In genomic region chr17:3588104-3588503, GRCh38 we compare ENCODE assay signal across 29 cellular contexts. TPM values are rescaled to one million over a fixed set of nuclear protein-coding genes. Genes with fewer than 3 reads are reported as not detected.
DNase-seq lines count a peak whose midpoint lies in the region; ATAC-seq, FAIRE-seq and TF ChIP-seq lines count a peak whose summit lies in the region.
"Had no signal": no experiment of that assay in that cellular context is flagged by ENCODE, and none has a peak within 500 bp of the region (broad histone marks: within the 10 kb centered on the region; RNA-seq: fewer than 3 reads in every experiment).

No MANE protein-coding gene starts in this region.

- 91 to 94% (median 93%) methylated on average over 7 to 15 of the region's 15 CpGs for WGBS in heart left ventricle, 4 donors

- H3K27me3 Mint-ChIP-seq in natural killer cell treated with Interleukin-12 subunit alpha and Interleukin-12 subunit beta and Interleukin-15 and Interleukin-18, amount 100 ng/mL, for 72 hours, result no peaks in the 10 kb centered on the region
- H3K27me3 Mint-ChIP-seq in natural killer cell (ENCODE audit: low read depth in 2 of 2), result no peaks in the 10 kb centered on the region
- H3K27me3 Mint-ChIP-seq: B cell; CD4-positive, alpha-beta memory T cell; CD4-positive, CD25-positive, alpha-beta regulatory T cell; CD8-positive, alpha-beta memory T cell had no signal

- intact Hi-C loops in left cardiac atrium (cut with DNase I) (no loop called here), heart left ventricle (cut with DNase I) (no loop called here), natural killer cell (cut with micrococcal nuclease) (no loop called here), kidney (cut with DNase I) (no loop called here)

- H3K9me3 ChIP-seq in heart left ventricle, result no peaks in the 10 kb centered on the region
- no peaks in the 10 kb centered on the region for H3K9me3 ChIP-seq in kidney (ENCODE audit: control insufficient read depth in 1 of 2, low read length in 2 of 2)

- H3K27ac ChIP-seq in heart left ventricle (no peak overlapping the region), kidney (ENCODE audit: low read depth in 2 of 2, low read length in 2 of 2) (no peak overlapping the region)
- H3K27ac ChIP-seq: 22Rv1 had no signal

- peaks cover 3 to 83% (median 69%) of the 10 kb centered on the region in 9 donors for H3K36me3 ChIP-seq in heart left ventricle
- peaks cover 21 to 30% of the 10 kb centered on the region in 2 donors for H3K36me3 ChIP-seq in kidney (ENCODE audit: control insufficient read depth in 1 of 2, insufficient read depth in 2 of 2, low read length in 2 of 2)

- H3K27me3 ChIP-seq in heart left ventricle, result no peaks in the 10 kb centered on the region

- H3K9me3 Mint-ChIP-seq in natural killer cell treated with Interleukin-12 subunit alpha and Interleukin-12 subunit beta and Interleukin-15 and Interleukin-18, amount 100 ng/mL, for 72 hours, result no peaks in the 10 kb centered on the region
- no peaks in the 10 kb centered on the region for H3K9me3 Mint-ChIP-seq in natural killer cell
- H3K9me3 Mint-ChIP-seq: CD14-positive monocyte; CD4-positive, alpha-beta memory T cell; CD4-positive, CD25-positive, alpha-beta regulatory T cell; CD8-positive, alpha-beta memory T cell had no signal

- H3K9ac ChIP-seq in kidney (ENCODE audit: low read length in 2 of 2), result no peak overlapping the region

- FAIRE-seq in kidney (lab: Jason Lieb, UNC), result no peak
- FAIRE-seq: A204.1, GM12878, GM12892, GM18507, GM19239 had no signal

- DNase-seq in left cardiac atrium (peak; percentile 6), heart left ventricle (no peak), natural killer cell (no peak), kidney (peak; percentile 43), 8988T (no peak)
- peak; percentile 58 for DNase-seq in natural killer cell treated with Interleukin-12 subunit alpha and Interleukin-12 subunit beta and Interleukin-15 and Interleukin-18, amount 100 ng/mL, for 72 hours (ENCODE audit: low spot score)
- DNase-seq: ACHN; AML-193; C1 segment of cervical spinal cord; CD4-positive, alpha-beta memory T cell; CD4-positive, CD25-positive, alpha-beta regulatory T cell; COR-L47; DMS 273 treated with DMSO at 0.1 percent for 48 hours; DMS153; DMS53; DMS79; DND-41; EL; GDM1 had no signal

- ATAC-seq in left cardiac atrium, result no peak
- ATAC-seq in heart left ventricle, result no peak
- ATAC-seq in natural killer cell treated with Interleukin-12 subunit alpha and Interleukin-12 subunit beta and Interleukin-15 and Interleukin-18, amount 100 ng/mL, for 72 hours, result no peak
- no peak for ATAC-seq in natural killer cell
- no peak for ATAC-seq in GM21360 (IDR thresholded peaks at IDR 0.05; ENCODE audit: unreplicated experiment)
- ATAC-seq: GM12878 had no signal

- H3K4me3 ChIP-seq in heart left ventricle, result no peak overlapping the region
- H3K4me3 ChIP-seq in kidney (ENCODE audit: low read length in 2 of 2), result no peak overlapping the region
- H3K4me3 ChIP-seq: GM12878 had no signal

- peaks cover 0 to 4% of the 10 kb centered on the region in 2 donors for H3K4me1 Mint-ChIP-seq in natural killer cell treated with Interleukin-12 subunit alpha and Interleukin-12 subunit beta and Interleukin-15 and Interleukin-18, amount 100 ng/mL, for 72 hours (ENCODE audit: low read depth in 2 of 2)
- H3K4me1 Mint-ChIP-seq in natural killer cell, result no peaks in the 10 kb centered on the region
- H3K4me1 Mint-ChIP-seq: CD14-positive monocyte; CD4-positive, alpha-beta memory T cell; CD4-positive, CD25-positive, alpha-beta regulatory T cell; CD8-positive, alpha-beta memory T cell had no signal

- H3K27ac Mint-ChIP-seq in natural killer cell treated with Interleukin-12 subunit alpha and Interleukin-12 subunit beta and Interleukin-15 and Interleukin-18, amount 100 ng/mL, for 72 hours, result no peak overlapping the region
- H3K27ac Mint-ChIP-seq in natural killer cell, result no peak overlapping the region
- H3K27ac Mint-ChIP-seq: B cell; CD4-positive, CD25-positive, alpha-beta regulatory T cell had no signal

- H3K36me3 Mint-ChIP-seq in natural killer cell treated with Interleukin-12 subunit alpha and Interleukin-12 subunit beta and Interleukin-15 and Interleukin-18, amount 100 ng/mL, for 72 hours, result no peaks in the 10 kb centered on the region
- H3K36me3 Mint-ChIP-seq in natural killer cell, result no peaks in the 10 kb centered on the region

- no peaks in the 10 kb centered on the region for H3K4me1 ChIP-seq in heart left ventricle
- H3K4me1 ChIP-seq in kidney (ENCODE audit: control insufficient read depth in 1 of 2, insufficient read depth in 1 of 2, low read depth in 1 of 2, low read length in 2 of 2), result no peaks in the 10 kb centered on the region

- no peak overlapping the region for H3K4me3 Mint-ChIP-seq in natural killer cell treated with Interleukin-12 subunit alpha and Interleukin-12 subunit beta and Interleukin-15 and Interleukin-18, amount 100 ng/mL, for 72 hours
- H3K4me3 Mint-ChIP-seq in natural killer cell, result no peak overlapping the region
- H3K4me3 Mint-ChIP-seq: B cell; CD14-positive monocyte; CD4-positive, alpha-beta memory T cell; CD4-positive, CD25-positive, alpha-beta regulatory T cell; CD8-positive, alpha-beta memory T cell had no signal

- no peak for TF ChIP-seq CTCF in heart left ventricle (IDR thresholded peaks at IDR 0.05)
- no peak for TF ChIP-seq CTCF in natural killer cell (IDR thresholded peaks at IDR 0.05)
- TF ChIP-seq CTCF in kidney (IDR thresholded peaks at IDR 0.05; ENCODE audit: borderline replicate concordance, extremely low read depth, insufficient read depth), result no peak

- no peak for TF ChIP-seq POLR2A in heart left ventricle (IDR thresholded peaks at IDR 0.05)

RNA-seq across cellular contexts. Expression of gene TRPV1, which starts 21.1 kb away (rescaled TPM):
- total RNA-seq in left cardiac atrium (1 to 10 TPM; 3.3 to 3.4 TPM), heart left ventricle (1 to 10 TPM; 2.0 to 4.5 (median 3.3) TPM), natural killer cell (1 to 10 TPM; 3.2 to 4.5 (median 4.2) TPM), kidney (4.2 TPM)
- polyA plus RNA-seq in heart left ventricle (1 to 10 TPM; 1.9 to 4.9 TPM), kidney (ENCODE audit: insufficient read depth, low read depth, low replicate concordance) (4.7 TPM)
- 100 to 1,000 TPM in 1 of 2 donors, 10 to 100 TPM in 1; 94.3 to 123 TPM for total RNA-seq in natural killer cell treated with Interleukin-12 subunit alpha and Interleukin-12 subunit beta and Interleukin-15 and Interleukin-18, amount 100 ng/mL, for 72 hours
- polyA plus RNA-seq: CD14-positive monocyte had no signal

RNA-seq across cellular contexts. Expression of gene TRPV3, which starts 30.5 kb away (rescaled TPM):
- total RNA-seq in left cardiac atrium (1 to 10 TPM; 1.2 to 2.1 TPM), heart left ventricle (1 to 10 TPM in 4 of 9 donors, under 1 TPM in 4, not detected in 1; 0.25 to 1.7 (median 0.97) TPM), natural killer cell (10 to 100 TPM in 1 of 3 donors, 1 to 10 TPM in 2; 5.6 to 10.3 (median 7.6) TPM), kidney (1.2 TPM)
- polyA plus RNA-seq in heart left ventricle (under 1 TPM; 0.32 to 0.65 TPM), kidney (ENCODE audit: insufficient read depth, low read depth, low replicate concordance) (0.13 TPM)
- 1 to 10 TPM; 6.5 to 9.7 TPM for total RNA-seq in natural killer cell treated with Interleukin-12 subunit alpha and Interleukin-12 subunit beta and Interleukin-15 and Interleukin-18, amount 100 ng/mL, for 72 hours
- polyA plus RNA-seq: CD14-positive monocyte; CD4-positive, alpha-beta memory T cell had no signal

RNA-seq across cellular contexts. Expression of gene SHPK, which starts 47.9 kb away (rescaled TPM):
- total RNA-seq in left cardiac atrium, result 1 to 10 TPM; 4.6 to 6.1 TPM
- 1 to 10 TPM; 2.5 to 7.3 (median 3.6) TPM for total RNA-seq in heart left ventricle
- 1 to 10 TPM; 2.9 to 3.7 TPM for polyA plus RNA-seq in heart left ventricle
- total RNA-seq in natural killer cell treated with Interleukin-12 subunit alpha and Interleukin-12 subunit beta and Interleukin-15 and Interleukin-18, amount 100 ng/mL, for 72 hours, result 100 to 1,000 TPM in 1 of 2 donors, 10 to 100 TPM in 1; 67.2 to 121 TPM
- 1 to 10 TPM; 5.8 to 9.3 (median 8.9) TPM for total RNA-seq in natural killer cell
- total RNA-seq in kidney, result 17.5 TPM
- polyA plus RNA-seq in kidney (ENCODE audit: insufficient read depth, low read depth, low replicate concordance), result 9.2 TPM

RNA-seq across cellular contexts. Expression of gene CTNS, which starts 48.5 kb away (rescaled TPM):
- 1 to 10 TPM; 8.3 to 9.6 TPM for total RNA-seq in left cardiac atrium
- 10 to 100 TPM in 3 of 9 donors, 1 to 10 TPM in 6; 6.2 to 19.0 (median 8.7) TPM for total RNA-seq in heart left ventricle
- polyA plus RNA-seq in heart left ventricle, result 10 to 100 TPM in 1 of 2 donors, 1 to 10 TPM in 1; 6.8 to 10.9 TPM
- total RNA-seq in natural killer cell treated with Interleukin-12 subunit alpha and Interleukin-12 subunit beta and Interleukin-15 and Interleukin-18, amount 100 ng/mL, for 72 hours, result 10 to 100 TPM; 11.1 to 24.5 TPM
- 10 to 100 TPM in 1 of 3 donors, 1 to 10 TPM in 2; 7.6 to 24.2 (median 9.6) TPM for total RNA-seq in natural killer cell
- 15.7 TPM for total RNA-seq in kidney
- polyA plus RNA-seq in kidney (ENCODE audit: insufficient read depth, low read depth, low replicate concordance), result 11.9 TPM

Comparison
In these comparisons a context has a peak if more than half of its experiments do, and no peak if none do; other contexts are left out.
1. DNase-seq: peak in left cardiac atrium (single experiment), natural killer cell treated with Interleukin-12 subunit alpha and Interleukin-12 subunit beta and Interleukin-15 and Interleukin-18, amount 100 ng/mL, for 72 hours (single experiment) and kidney (single experiment); none in heart left ventricle (0 of 5), natural killer cell (single experiment) and 8988T (single experiment).
2. RNA of gene TRPV1, which starts 21.1 kb away (total RNA-seq): 94.3 to 123 TPM in natural killer cell treated with Interleukin-12 subunit alpha and Interleukin-12 subunit beta and Interleukin-15 and Interleukin-18, amount 100 ng/mL, for 72 hours; 4.2 TPM in kidney (single experiment), 3.2 to 4.5 TPM in natural killer cell, 3.3 to 3.4 TPM in left cardiac atrium and 2.0 to 4.5 TPM in heart left ventricle; every median in the first group is over 10 times any median in the second.